Comparison of ENCODE assay signal across 20 cellular contexts in genomic region chr1:182569939-182570610, GRCh38.
"Had no signal": no experiment of that assay in that cellular context is flagged by ENCODE, and none has a peak within 500 bp of the region (broad histone marks: within the 10 kb centered on the region; RNA-seq: fewer than 3 reads in every experiment).

No MANE protein-coding gene starts in this region.

- ATAC-seq: activated CD8-positive, alpha-beta T cell treated with anti-CD3 and anti-CD28 coated beads, Interleukin-2, amount 10 ng/mL, durations not matched to agents 7 days and 5 days; foreskin keratinocyte; WTC11 had no signal

- H3K4me3 ChIP-seq: tibial nerve, vagina had no signal

- H3K4me1 Mint-ChIP-seq: nephron progenitor cell had no signal

- H3K27ac ChIP-seq: foreskin keratinocyte, tibial nerve, vagina had no signal

- H3K36me3 Mint-ChIP-seq: WTC11 had no signal

- H3K4me3 Mint-ChIP-seq: activated CD8-positive, alpha-beta T cell treated with anti-CD3 and anti-CD28 coated beads, Interleukin-2, amount 10 ng/mL, durations not matched to agents 7 days and 5 days; activated naive CD8-positive, alpha-beta T cell; nephron progenitor cell; WTC11 had no signal

- H3K27ac Mint-ChIP-seq: activated CD8-positive, alpha-beta T cell treated with anti-CD3 and anti-CD28 coated beads, Interleukin-2, amount 10 ng/mL, durations not matched to agents 7 days and 5 days; activated naive CD8-positive, alpha-beta T cell; nephron progenitor cell; WTC11 had no signal

- H3K27me3 ChIP-seq: foreskin keratinocyte, tibial nerve, vagina had no signal

- FAIRE-seq: TTC549 had no signal

- H3K4me1 ChIP-seq: foreskin keratinocyte, vagina had no signal

- H3K9me3 ChIP-seq: vagina had no signal

- DNase-seq: activated CD4-positive, alpha-beta T cell treated with anti-CD3 and anti-CD28 coated beads for 48 hours; activated CD8-positive, alpha-beta memory T cell treated with anti-CD3 and anti-CD28 coated beads, Interleukin-2, amount 50 U/mL, for 4 hours; activated CD8-positive, alpha-beta T cell treated with anti-CD3 and anti-CD28 coated beads, Interleukin-2, amount 10 ng/mL, durations not matched to agents 7 days and 5 days; activated gamma-delta T cell; activated T-cell treated with anti-CD3 and anti-CD28 coated beads, Interleukin-2, amount 50 U/mL, for 48 hours; amniotic stem cell; central memory CD4-positive, alpha-beta T cell; cortex of kidney; effector CD4-positive, alpha-beta T cell; foreskin keratinocyte; kidney glomerular epithelial cell; nephron progenitor cell; occipital lobe; stimulated activated CD4-positive, alpha-beta T cell treated with anti-CD3 and anti-CD28 coated beads, Interleukin-2, amount 100 ng/mL, for 48 hours; stimulated activated naive CD4-positive, alpha-beta T cell had no signal
